ENCODE assay signal across 9 cellular contexts in the genomic region with DNA sequence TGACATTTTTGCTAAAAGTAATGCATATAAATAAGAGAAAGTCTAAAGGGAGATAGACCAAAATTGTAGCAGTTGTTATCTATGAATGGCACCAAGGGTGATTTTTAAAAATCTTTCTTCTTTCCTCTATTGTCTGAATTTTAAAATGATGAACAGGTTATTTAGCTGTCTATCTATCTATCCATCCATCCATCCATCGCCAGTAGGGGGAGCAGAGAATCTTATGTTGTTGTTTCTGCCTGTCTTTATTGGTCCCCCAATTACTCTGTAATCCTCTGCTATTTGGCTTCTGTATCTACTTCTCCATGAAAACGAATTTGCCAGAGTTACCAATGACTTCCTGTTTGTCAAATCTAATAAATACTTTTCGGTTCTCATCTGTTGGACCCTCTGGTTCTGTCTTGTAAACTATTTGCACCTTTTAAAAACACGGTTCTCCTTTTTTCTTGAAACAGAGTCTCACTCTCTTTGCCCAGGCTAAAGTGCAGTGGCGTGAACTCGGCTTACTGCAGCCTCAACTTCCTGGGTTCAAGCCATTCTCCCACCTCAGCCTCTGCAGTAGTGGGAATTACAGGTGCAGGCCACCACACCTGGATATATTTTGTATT.
DNase-seq lines count a peak whose midpoint lies in the region; ATAC-seq, FAIRE-seq and TF ChIP-seq lines count a peak whose summit lies in the region.
"Had no signal": no experiment of that assay in that cellular context is flagged by ENCODE, and none has a peak within 500 bp of the region (broad histone marks: within the 10 kb centered on the region; RNA-seq: fewer than 3 reads in every experiment).

No MANE protein-coding gene starts in this region.

- 44 to 45% (median 44%) methylated on average over 6 of the region's 6 CpGs for WGBS in small intestine, 3 donors

- no peak for FAIRE-seq in small intestine (lab: Jason Lieb, UNC)

- peak; percentile 58 for DNase-seq in EH (ENCODE audit: low read depth)
- peak; percentile 74 for DNase-seq in NAMALWA (ENCODE audit: low spot score)
- peak; percentile 14 for DNase-seq in germinal center (ENCODE audit: low spot score)
- peak; percentile 52 for DNase-seq in small intestine
- DNase-seq: activated B cell treated with CpG ODN at 0.5 μM for 24 hours had no signal

- ATAC-seq in GM21390 (IDR thresholded peaks at IDR 0.05; ENCODE audit: unreplicated experiment) (peak; percentile 77), HG03108 (IDR thresholded peaks at IDR 0.05; ENCODE audit: unreplicated experiment) (no peak), HG03457 (IDR thresholded peaks at IDR 0.05; ENCODE audit: unreplicated experiment) (no peak)

- H3K4me3 ChIP-seq in SU-DHL-6 (ENCODE audit: insufficient read depth, low read length, poor library complexity, severe bottlenecking) (no peak overlapping the region), small intestine (ENCODE audit: low read depth in 1 of 2, low read length in 2 of 2) (no peak overlapping the region)

- H3K4me1 ChIP-seq in small intestine (ENCODE audit: control insufficient read depth in 2 of 2, insufficient read depth in 1 of 2, low read depth in 1 of 2, low read length in 1 of 2), result no peaks in the 10 kb centered on the region

- H3K9me3 ChIP-seq in SU-DHL-6 (ENCODE audit: insufficient read depth, low read length), result no peaks in the 10 kb centered on the region
- no peaks in the 10 kb centered on the region for H3K9me3 ChIP-seq in small intestine (ENCODE audit: control insufficient read depth, low read depth)

- H3F3A ChIP-seq in SU-DHL-6 (ENCODE audit: insufficient read depth), result no peaks in the 10 kb centered on the region

- H3K4me2 ChIP-seq in SU-DHL-6 (ENCODE audit: low read depth, low read length, poor library complexity, severe bottlenecking), result no peak overlapping the region

- H3K79me2 ChIP-seq in SU-DHL-6 (ENCODE audit: insufficient read depth, low read length), result no peaks in the 10 kb centered on the region

- no peak overlapping the region for H3K27ac ChIP-seq in SU-DHL-6 (ENCODE audit: low read depth, low read length)
- H3K27ac ChIP-seq in small intestine (ENCODE audit: low read depth in 1 of 2, low read length in 1 of 2), result no peak overlapping the region

- H3K9me2 ChIP-seq in SU-DHL-6 (replicated peaks; ENCODE audit: insufficient read depth, low read length), result no peaks in the 10 kb centered on the region

- peak; percentile 47 for TF ChIP-seq CTCF in SU-DHL-6 (IDR thresholded peaks at IDR 0.05; ENCODE audit: insufficient read depth, low read length, poor library complexity, severe bottlenecking)

- no peaks in the 10 kb centered on the region for H3K27me3 ChIP-seq in SU-DHL-6 (ENCODE audit: low read length)
- no peaks in the 10 kb centered on the region for H3K27me3 ChIP-seq in small intestine (ENCODE audit: control insufficient read depth in 2 of 2, insufficient read depth in 2 of 2, low read length in 2 of 2)

- no peak overlapping the region for H3K9ac ChIP-seq in SU-DHL-6 (ENCODE audit: low read length)

- H3K36me3 ChIP-seq in SU-DHL-6 (ENCODE audit: low read length) (no peaks in the 10 kb centered on the region), small intestine (ENCODE audit: control insufficient read depth in 2 of 2, insufficient read depth in 2 of 2, low read length in 2 of 2) (no peaks in the 10 kb centered on the region)

- no peaks in the 10 kb centered on the region; the same call in 1 of the 2 replicates for H4K20me1 ChIP-seq in SU-DHL-6 (ENCODE audit: low read depth, low read length)

- no peak overlapping the region for H2AFZ ChIP-seq in SU-DHL-6 (ENCODE audit: low read depth, low read length, severe bottlenecking)

Comparison
In these comparisons a context has a peak if more than half of its experiments do, and no peak if none do; other contexts are left out.
1. DNase-seq: peak in every context shown above with its lines; median percentile 74 in NAMALWA; 58 in EH; 52 in small intestine; 14 in germinal center.